ENCODE assay signal across 9 cellular contexts in genomic region chr17:16286009-16286946, GRCh38.
A peak's percentile ranks its signal among the peaks of the same experiment; 100 is the strongest.
DNase-seq lines count a peak whose midpoint lies in the region; ATAC-seq, FAIRE-seq and TF ChIP-seq lines count a peak whose summit lies in the region.
"Had no signal": no experiment of that assay in that cellular context is flagged by ENCODE, and none has a peak within 500 bp of the region (broad histone marks: within the 10 kb centered on the region; RNA-seq: fewer than 3 reads in every experiment).

No MANE protein-coding gene starts in this region.

- ATAC-seq in HG03060 (IDR thresholded peaks at IDR 0.05; ENCODE audit: low read depth, unreplicated experiment) (peak; percentile 64), thoracic aorta (ENCODE audit: insufficient number of reproducible peaks, low FRiP score, low read depth) (peak; percentile 90)

- H3K36me3 ChIP-seq in osteoblast (ENCODE audit: insufficient read depth, low read length) (no peaks in the 10 kb centered on the region), thoracic aorta (no peaks in the 10 kb centered on the region)

- no peaks in the 10 kb centered on the region for H4K20me1 ChIP-seq in osteoblast (ENCODE audit: insufficient read depth, low read length)

- H3K4me1 ChIP-seq in osteoblast (ENCODE audit: insufficient read depth, low read length), result peaks cover 68% of the 10 kb centered on the region
- H3K4me1 ChIP-seq in thoracic aorta (ENCODE audit: control insufficient read depth in 1 of 2, low read depth in 2 of 2), result peaks cover 31 to 56% of the 10 kb centered on the region in 2 donors

- H3K9me3 ChIP-seq in osteoblast (ENCODE audit: low read depth, low read length) (no peaks in the 10 kb centered on the region), thoracic aorta (no peaks in the 10 kb centered on the region)

- peak overlapping the region; percentile 62 for H3K4me3 ChIP-seq in osteoblast (ENCODE audit: insufficient read depth, low read length)
- H3K4me3 ChIP-seq in thoracic aorta, result peak overlapping the region; percentile 64

- DNase-seq in NCI-H2196 (lab: John Stamatoyannopoulos, UW; ENCODE audit: unreplicated experiment), result peak; percentile 14
- DNase-seq in NCI-H2196 treated with DMSO at 0.1 percent for 48 hours (lab: John Stamatoyannopoulos, UW; ENCODE audit: unreplicated experiment), result no peak
- DNase-seq in RCC 7860 (ENCODE audit: low spot score), result peak; percentile 94
- peak; percentile 54 for DNase-seq in activated T-helper 9 cell treated with anti-CD3 and anti-CD28 coated beads, Interleukin-2, amount 50 U/mL, for 16 hours (ENCODE audit: low read depth)
- peak; percentile 96 for DNase-seq in foreskin melanocyte
- DNase-seq in osteoblast (ENCODE audit: insufficient read length, low spot score, missing footprints), result peak; percentile 90
- peak; percentile 68 for DNase-seq in thoracic aorta (ENCODE audit: low spot score)

- H3K79me2 ChIP-seq in osteoblast (ENCODE audit: insufficient read depth, low read length), result no peaks in the 10 kb centered on the region

- H3K4me2 ChIP-seq in osteoblast (ENCODE audit: insufficient read depth, low read length), result peak overlapping the region; percentile 85

- no peak for TF ChIP-seq CTCF in osteoblast (IDR thresholded peaks at IDR 0.05; ENCODE audit: extremely low read depth, low read depth, low read length)
- no peak for TF ChIP-seq CTCF in thoracic aorta (IDR thresholded peaks at IDR 0.05)

- H3K27ac ChIP-seq in osteoblast (ENCODE audit: low read depth, low read length) (peak overlapping the region; percentile 97), thoracic aorta (peak overlapping the region; percentile 97 to 99)
- H3K27ac ChIP-seq: C4-2B had no signal

- no peaks in the 10 kb centered on the region for H3K27me3 ChIP-seq in osteoblast (ENCODE audit: insufficient read depth, low read length)
- no peaks in the 10 kb centered on the region for H3K27me3 ChIP-seq in thoracic aorta (replicated peaks; ENCODE audit: insufficient read depth)

- peak overlapping the region; percentile 84 for H2AFZ ChIP-seq in osteoblast (ENCODE audit: low read length)

- peak; percentile 86 for FAIRE-seq in RCC 7860 (lab: Jason Lieb, UNC)
